Comparison of ENCODE assay signal across 27 cellular contexts in the genomic region with DNA sequence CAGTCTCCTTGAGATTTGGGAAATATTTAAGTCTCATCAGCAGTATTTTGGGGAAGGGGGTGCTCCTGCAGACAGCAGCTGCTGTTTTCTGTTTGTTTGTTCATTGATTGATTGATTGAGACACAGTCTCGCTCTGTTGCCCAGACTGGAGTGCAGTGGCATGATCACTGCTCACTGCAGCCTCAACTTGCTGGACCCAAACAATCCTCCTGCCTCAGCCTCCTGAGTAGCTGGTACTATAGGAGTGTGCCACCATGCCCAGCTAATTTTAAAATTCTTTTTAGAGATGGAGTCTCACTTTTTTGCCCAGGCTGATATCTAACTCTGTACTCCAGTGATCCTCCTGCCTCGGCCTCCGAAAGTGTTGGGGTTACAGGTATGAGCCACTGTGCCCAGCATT.
"Had no signal": no experiment of that assay in that cellular context is flagged by ENCODE, and none has a peak within 500 bp of the region (broad histone marks: within the 10 kb centered on the region; RNA-seq: fewer than 3 reads in every experiment).

No MANE protein-coding gene starts in this region.

- H3K4me3 ChIP-seq: cardiac muscle cell, MG63, SK-N-MC had no signal

- H3K9me3 Mint-ChIP-seq: activated CD4-positive, alpha-beta memory T cell treated with anti-CD3 and anti-CD28 coated beads, Interleukin-2, amount 10 ng/mL, durations not matched to agents 7 days and 5 days; activated T-helper 17 cell treated with anti-CD3 and anti-CD28 coated beads, Interleukin-2, amount 50 U/mL, for 72 hours had no signal

- ATAC-seq: activated CD4-positive, alpha-beta T cell treated with anti-CD3 and anti-CD28 coated beads for 36 hours; activated T-helper 17 cell treated with anti-CD3 and anti-CD28 coated beads, Interleukin-2, amount 50 U/mL, for 72 hours; Panc1; Right ventricle myocardium inferior; T-helper 17 cell had no signal

- DNase-seq: activated CD4-positive, alpha-beta T cell treated with anti-CD3 and anti-CD28 coated beads for 36 hours; activated CD4-positive, alpha-beta T cell treated with anti-CD3 and anti-CD28 coated beads, Interleukin-2, amount 50 U/mL, for 1 hour; activated gamma-delta T cell; activated naive CD4-positive, alpha-beta T cell treated with anti-CD3 and anti-CD28 coated beads for 36 hours; activated T-cell treated with anti-CD3 and anti-CD28 coated beads for 4 hours; activated T-cell treated with anti-CD3 and anti-CD28 coated beads, Interleukin-2, amount 50 U/mL, for 48 hours; amygdala; MG63; NCI-H1105; NCI-H1436; NCI-H1694 treated with DMSO at 0.1 percent for 48 hours; NCI-H2029 treated with DMSO at 0.1 percent for 48 hours; NCI-H345; NCI-H510A; NCI-H526 treated with DMSO at 0.1 percent for 48 hours; NCI-H82; NK-92 treated with Interleukin-12 subunit alpha and Interleukin-12 subunit beta, amount 100 ng/mL, for 24 hours; T-helper 17 cell; WERI-Rb-1 had no signal

- H3K27ac Mint-ChIP-seq: activated CD4-positive, alpha-beta memory T cell treated with anti-CD3 and anti-CD28 coated beads, Interleukin-2, amount 10 ng/mL, durations not matched to agents 7 days and 5 days; activated CD4-positive, alpha-beta T cell treated with anti-CD3 and anti-CD28 coated beads for 36 hours; activated naive CD4-positive, alpha-beta T cell treated with anti-CD3 and anti-CD28 coated beads for 36 hours; activated naive CD8-positive, alpha-beta T cell; activated T-helper 17 cell treated with anti-CD3 and anti-CD28 coated beads, Interleukin-2, amount 50 U/mL, for 72 hours; brain; T-helper 17 cell had no signal

- H3K4me3 Mint-ChIP-seq: activated CD4-positive, alpha-beta memory T cell treated with anti-CD3 and anti-CD28 coated beads, Interleukin-2, amount 10 ng/mL, durations not matched to agents 7 days and 5 days; activated CD4-positive, alpha-beta T cell treated with anti-CD3 and anti-CD28 coated beads for 36 hours; activated naive CD4-positive, alpha-beta T cell treated with anti-CD3 and anti-CD28 coated beads for 36 hours; activated naive CD8-positive, alpha-beta T cell; activated T-helper 17 cell treated with anti-CD3 and anti-CD28 coated beads, Interleukin-2, amount 50 U/mL, for 72 hours; brain; T-helper 17 cell had no signal

- H3K36me3 ChIP-seq: cardiac muscle cell had no signal

- H3K27ac ChIP-seq: cardiac muscle cell, SK-N-MC, WERI-Rb-1 had no signal

- H3K27me3 Mint-ChIP-seq: activated CD4-positive, alpha-beta memory T cell treated with anti-CD3 and anti-CD28 coated beads, Interleukin-2, amount 10 ng/mL, durations not matched to agents 7 days and 5 days; activated CD4-positive, alpha-beta T cell treated with anti-CD3 and anti-CD28 coated beads for 36 hours; activated naive CD8-positive, alpha-beta T cell; activated T-helper 17 cell treated with anti-CD3 and anti-CD28 coated beads, Interleukin-2, amount 50 U/mL, for 72 hours; brain; T-helper 17 cell had no signal

- H3K27me3 ChIP-seq: MG63 had no signal
